In genomic region chr20:50433001-50433400, GRCh38 we compare ENCODE assay signal across 21 cellular contexts.
"Had no signal": no experiment of that assay in that cellular context is flagged by ENCODE, and none has a peak within 500 bp of the region (broad histone marks: within the 10 kb centered on the region; RNA-seq: fewer than 3 reads in every experiment).

No MANE protein-coding gene starts in this region.

- H3K4me3 ChIP-seq: adrenal gland, ascending aorta, esophagus muscularis mucosa, left ventricle myocardium inferior had no signal

- DNase-seq: activated CD4-positive, alpha-beta T cell treated with anti-CD3 and anti-CD28 coated beads, Interleukin-2, amount 10 ng/mL, durations not matched to agents 7 days and 5 days; activated CD8-positive, alpha-beta T cell treated with anti-CD3 and anti-CD28 coated beads, Interleukin-2, amount 10 ng/mL, durations not matched to agents 7 days and 5 days; activated gamma-delta T cell treated with Interleukin-2 at 50 U/mL for 16 hours; adrenal gland; central memory CD4-positive, alpha-beta T cell; effector CD8-positive, alpha-beta T cell; hypothalamus; left ventricle myocardium inferior; nucleus accumbens; right cardiac atrium; stimulated activated CD4-positive, alpha-beta T cell treated with anti-CD3 and anti-CD28 coated beads, Interleukin-12 subunit alpha, Interleukin-12 subunit beta, amount 100 ng/mL, for 4 hours; stimulated activated CD4-positive, alpha-beta T cell treated with anti-CD3 and anti-CD28 coated beads, Interleukin-4, amount 100 ng/mL, for 4 hours; stimulated activated naive CD8-positive, alpha-beta T cell treated with anti-CD3 and anti-CD28 coated beads, Interleukin-15, amount 100 ng/mL, for 72 hours had no signal

- H3K36me3 Mint-ChIP-seq: activated naive CD8-positive, alpha-beta T cell; type B pancreatic cell had no signal

- H3K27me3 Mint-ChIP-seq: activated CD4-positive, alpha-beta T cell treated with anti-CD3 and anti-CD28 coated beads, Interleukin-2, amount 10 ng/mL, durations not matched to agents 7 days and 5 days; type B pancreatic cell had no signal

- H3K4me1 ChIP-seq: parathyroid adenoma had no signal

- H2AFZ ChIP-seq: parathyroid adenoma had no signal

- H3K9me3 Mint-ChIP-seq: activated CD4-positive, alpha-beta T cell treated with anti-CD3 and anti-CD28 coated beads, Interleukin-2, amount 10 ng/mL, durations not matched to agents 7 days and 5 days; nephron; stimulated activated naive CD8-positive, alpha-beta T cell treated with anti-CD3 and anti-CD28 coated beads, Interleukin-15, amount 100 ng/mL, for 72 hours; type B pancreatic cell had no signal

- H3K79me2 ChIP-seq: parathyroid adenoma had no signal

- H3K36me3 ChIP-seq: adrenal gland, ascending aorta, brain microvascular endothelial cell, esophagus muscularis mucosa, left ventricle myocardium inferior had no signal

- ATAC-seq: activated CD4-positive, CD25-positive, alpha-beta regulatory T cell treated with anti-CD3 and anti-CD28 coated beads, Interleukin-2, amount 50 U/mL, for 24 hours; activated CD8-positive, alpha-beta T cell treated with anti-CD3 and anti-CD28 coated beads, Interleukin-2, amount 10 ng/mL, durations not matched to agents 7 days and 5 days; stimulated activated naive CD8-positive, alpha-beta T cell treated with anti-CD3 and anti-CD28 coated beads, Interleukin-15, amount 100 ng/mL, for 72 hours had no signal

- H3K27me3 ChIP-seq: adrenal gland, ascending aorta, brain microvascular endothelial cell, esophagus muscularis mucosa had no signal

- H3K9ac ChIP-seq: parathyroid adenoma had no signal

- H3K27ac Mint-ChIP-seq: activated CD4-positive, alpha-beta T cell treated with anti-CD3 and anti-CD28 coated beads, Interleukin-2, amount 10 ng/mL, durations not matched to agents 7 days and 5 days; activated CD8-positive, alpha-beta T cell treated with anti-CD3 and anti-CD28 coated beads, Interleukin-2, amount 10 ng/mL, durations not matched to agents 7 days and 5 days; activated naive CD8-positive, alpha-beta T cell; nephron; stimulated activated naive CD8-positive, alpha-beta T cell treated with anti-CD3 and anti-CD28 coated beads, Interleukin-15, amount 100 ng/mL, for 72 hours; type B pancreatic cell had no signal

- H3K27ac ChIP-seq: adrenal gland, ascending aorta, brain microvascular endothelial cell, esophagus muscularis mucosa, left ventricle myocardium inferior, parathyroid adenoma had no signal

- H3K4me3 Mint-ChIP-seq: activated CD4-positive, alpha-beta T cell treated with anti-CD3 and anti-CD28 coated beads, Interleukin-2, amount 10 ng/mL, durations not matched to agents 7 days and 5 days; activated CD8-positive, alpha-beta T cell treated with anti-CD3 and anti-CD28 coated beads, Interleukin-2, amount 10 ng/mL, durations not matched to agents 7 days and 5 days; activated naive CD8-positive, alpha-beta T cell; nephron; stimulated activated naive CD8-positive, alpha-beta T cell treated with anti-CD3 and anti-CD28 coated beads, Interleukin-15, amount 100 ng/mL, for 72 hours; type B pancreatic cell had no signal

- H3K9me3 ChIP-seq: adrenal gland, ascending aorta, esophagus muscularis mucosa, left ventricle myocardium inferior had no signal
